ENCODE assay signal across 8 cellular contexts in the genomic region with DNA sequence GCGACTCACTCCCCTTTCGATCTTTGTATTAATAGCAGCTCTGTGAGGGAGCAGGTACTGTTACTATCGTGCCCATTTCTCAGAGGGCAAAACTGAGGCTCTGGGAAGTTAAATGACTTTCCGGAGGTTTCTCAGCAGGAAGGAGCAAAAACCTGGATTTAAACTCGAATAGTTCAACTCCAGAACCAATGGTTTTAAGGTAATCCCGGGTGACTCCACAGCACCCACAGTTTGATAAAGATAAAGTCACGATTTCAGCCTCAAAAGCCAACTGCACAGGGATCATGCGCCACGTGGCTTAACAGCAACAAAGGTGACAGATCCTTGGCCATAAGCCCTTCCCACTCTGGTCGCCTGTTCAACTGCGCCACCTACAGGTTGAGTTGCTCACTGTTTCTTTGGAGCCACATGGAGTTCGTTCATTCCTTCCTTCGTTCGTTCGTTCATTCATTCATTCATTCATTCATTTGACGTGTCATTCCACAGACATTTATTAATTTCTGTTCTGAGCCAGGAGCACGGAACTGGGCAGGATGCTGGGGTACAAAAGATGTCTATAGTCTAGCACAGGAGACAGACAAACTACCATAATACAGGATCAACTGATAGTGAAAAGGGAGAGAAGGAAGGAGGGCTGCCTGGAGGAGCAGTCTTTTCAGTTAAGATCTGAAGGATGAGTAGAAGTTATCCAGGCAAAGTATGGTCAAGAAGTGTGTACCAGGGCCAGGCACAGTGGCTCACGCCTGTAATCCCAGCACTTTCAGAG.
A peak's percentile ranks its signal among the peaks of the same experiment; 100 is the strongest.
DNase-seq lines count a peak whose midpoint lies in the region; ATAC-seq lines count a peak whose summit lies in the region.

No MANE protein-coding gene starts in this region.

- peak; percentile 52 for ATAC-seq in stimulated activated naive CD8-positive, alpha-beta T cell treated with anti-CD3 and anti-CD28 coated beads, Interleukin-15, Interleukin-2, amounts not matched to agents 100 U/mL and 50 U/mL, for 24 hours
- no peak for ATAC-seq in HG03108 (IDR thresholded peaks at IDR 0.05; ENCODE audit: unreplicated experiment)

- DNase-seq in activated effector memory CD4-positive, alpha-beta T cell treated with anti-CD3 and anti-CD28 coated beads, Interleukin-2, amount 50 U/mL, for 16 hours: peak; percentile 74
- DNase-seq in activated effector memory CD4-positive, alpha-beta T cell treated with Interleukin-2 at 50 U/mL for 16 hours: no peak
- peak; percentile 43 for DNase-seq in NCI-H1694 (lab: John Stamatoyannopoulos, UW)
- DNase-seq in activated CD4-positive, alpha-beta T cell treated with anti-CD3 and anti-CD28 coated beads for 48 hours: peak; percentile 80
- peak; percentile 51 for DNase-seq in epidermal melanocyte (ENCODE audit: insufficient read length, low spot score)
- peak; percentile 31 for DNase-seq in middle frontal gyrus (ENCODE audit: extremely low spot score, low spot score)
- DNase-seq in stimulated activated naive CD8-positive, alpha-beta T cell treated with anti-CD3 and anti-CD28 coated beads, Interleukin-15, Interleukin-2, amounts not matched to agents 100 U/mL and 50 U/mL, for 24 hours: peak; percentile 69
